Comparison of ENCODE assay signal across 1 cellular context in the genomic region with DNA sequence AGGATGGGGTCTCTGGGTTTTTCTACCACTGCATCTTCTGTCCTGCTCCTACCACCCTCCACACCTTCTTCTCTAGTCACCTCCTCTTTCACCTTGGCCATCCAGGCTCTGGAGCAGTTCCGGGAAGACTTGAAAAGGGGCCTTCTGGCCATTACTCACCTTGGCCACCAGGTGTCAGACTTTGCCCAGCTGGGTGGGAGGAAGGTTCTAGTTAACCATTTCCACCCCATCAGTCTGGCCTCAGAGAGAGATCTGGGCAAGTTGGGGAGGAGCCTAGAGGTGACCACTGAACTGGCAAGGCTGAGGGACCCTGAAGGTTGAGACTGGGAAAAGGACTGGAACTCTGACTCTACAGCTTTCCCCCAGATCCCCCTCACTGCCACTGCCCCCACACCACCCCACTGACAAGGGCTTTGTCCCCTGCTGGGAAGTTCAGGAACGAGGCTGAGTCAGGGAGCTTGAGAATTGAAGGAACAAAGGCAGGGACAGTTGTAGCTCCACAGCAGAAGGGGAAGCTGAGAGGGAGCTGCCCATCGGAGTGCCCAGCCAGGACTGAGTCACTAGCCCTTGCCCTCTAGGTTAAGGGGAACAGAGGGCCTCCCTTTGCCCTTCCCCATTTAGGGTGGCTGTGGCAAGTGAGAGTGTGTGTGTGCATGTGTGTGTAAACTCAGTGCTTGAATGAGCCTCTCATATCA.
A peak's percentile ranks its signal among the peaks of the same experiment; 100 is the strongest.
TF ChIP-seq lines count a peak whose summit lies in the region.

No MANE protein-coding gene starts in this region.

TF ChIP-seq in IMR-90, 13 proteins besides CTCF, POLR2A, EP300 and RAD21:
- TF ChIP-seq SMC3 (IDR thresholded peaks at IDR 0.05; ENCODE audit: low read depth, low read length) = peak; percentile 93
- TF ChIP-seq ELK1 (IDR thresholded peaks at IDR 0.05; ENCODE audit: borderline replicate concordance, low read depth, low read length) = no peak
- peak; percentile 82; the same call in 1 of the 2 replicates for TF ChIP-seq CHD1 (IDR thresholded peaks at IDR 0.05; ENCODE audit: low read depth, low read length)
